ENCODE assay signal across 3 cellular contexts in the genomic region with DNA sequence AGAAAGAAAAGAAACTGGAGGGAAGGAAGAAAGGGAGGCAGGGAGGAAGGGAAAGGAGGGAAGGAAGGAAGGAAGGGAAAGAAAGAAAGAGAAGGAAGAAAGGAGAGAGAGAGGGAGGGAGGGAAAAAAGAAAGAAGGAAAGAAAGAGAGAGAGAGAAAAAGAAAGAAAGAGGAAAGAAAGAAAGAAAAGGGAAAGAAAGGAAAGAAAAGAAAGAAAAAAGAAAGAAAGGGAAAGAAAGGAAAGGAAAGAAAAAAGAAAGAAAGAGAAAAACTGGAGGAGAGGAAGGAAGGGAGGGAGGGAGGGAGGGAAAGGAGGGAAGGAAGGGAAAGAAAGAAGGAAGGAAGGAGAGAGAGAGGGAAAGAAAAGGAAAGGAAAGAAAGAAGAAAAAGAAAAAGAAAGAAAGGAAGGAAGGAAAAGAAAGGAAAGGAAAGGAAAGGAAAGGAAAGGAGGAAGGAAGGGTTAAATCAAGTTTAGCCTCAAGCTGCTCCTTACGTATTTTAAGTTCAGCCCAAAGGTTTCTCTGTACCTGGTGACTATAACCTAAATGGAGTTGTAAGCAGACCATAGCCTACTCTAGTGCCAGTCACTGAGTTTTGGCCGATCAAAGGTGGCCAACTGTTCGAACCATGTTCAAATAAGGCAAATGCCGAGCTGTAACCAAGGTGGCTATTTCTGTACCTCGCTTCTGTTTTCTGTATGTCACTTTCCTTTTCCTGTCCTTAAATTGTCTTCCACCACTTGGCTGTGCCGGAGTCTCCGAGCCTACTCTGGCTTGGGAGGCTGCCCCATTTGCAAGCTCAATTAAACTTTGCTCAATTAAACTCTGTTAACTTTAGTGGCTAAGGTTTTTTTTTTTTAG.
TF ChIP-seq lines count a peak whose summit lies in the region.

No MANE protein-coding gene starts in this region.

TF ChIP-seq in GM23338, 12 proteins besides CTCF, POLR2A, EP300 and RAD21 (continues in another document):
- TF ChIP-seq CREB1 (CRISPR knock-in tag; IDR thresholded peaks at IDR 0.05; ENCODE audit: low read depth) (no peak), ETS1 (IDR thresholded peaks at IDR 0.05) (no peak), ZNF114 (CRISPR knock-in tag; IDR thresholded peaks at IDR 0.05) (no peak), REST (IDR thresholded peaks at IDR 0.05; ENCODE audit: unreplicated experiment) (no peak), ZNF331 (CRISPR knock-in tag; IDR thresholded peaks at IDR 0.05; ENCODE audit: low read depth) (no peak), POLR2AphosphoS5 (IDR thresholded peaks at IDR 0.05; ENCODE audit: low read depth) (no peak), EZH2 (IDR thresholded peaks at IDR 0.05; ENCODE audit: low read depth, unreplicated experiment) (no peak), JUNB (IDR thresholded peaks at IDR 0.05; ENCODE audit: unreplicated experiment) (no peak), NANOG (IDR thresholded peaks at IDR 0.05; ENCODE audit: borderline replicate concordance) (no peak), STAT1 (IDR thresholded peaks at IDR 0.05; ENCODE audit: unreplicated experiment) (no peak)

TF ChIP-seq in WTC11, 78 proteins besides CTCF, POLR2A, EP300 and RAD21:
- TF ChIP-seq, protein P1, sequence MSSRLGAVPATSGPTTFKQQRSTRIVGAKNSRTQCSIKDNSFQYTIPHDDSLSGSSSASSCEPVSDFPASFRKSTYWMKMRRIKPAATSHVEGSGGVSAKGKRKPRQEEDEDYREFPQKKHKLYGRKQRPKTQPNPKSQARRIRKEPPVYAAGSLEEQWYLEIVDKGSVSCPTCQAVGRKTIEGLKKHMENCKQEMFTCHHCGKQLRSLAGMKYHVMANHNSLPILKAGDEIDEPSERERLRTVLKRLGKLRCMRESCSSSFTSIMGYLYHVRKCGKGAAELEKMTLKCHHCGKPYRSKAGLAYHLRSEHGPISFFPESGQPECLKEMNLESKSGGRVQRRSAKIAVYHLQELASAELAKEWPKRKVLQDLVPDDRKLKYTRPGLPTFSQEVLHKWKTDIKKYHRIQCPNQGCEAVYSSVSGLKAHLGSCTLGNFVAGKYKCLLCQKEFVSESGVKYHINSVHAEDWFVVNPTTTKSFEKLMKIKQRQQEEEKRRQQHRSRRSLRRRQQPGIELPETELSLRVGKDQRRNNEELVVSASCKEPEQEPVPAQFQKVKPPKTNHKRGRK (CRISPR knock-in tag; IDR thresholded peaks at IDR 0.05; ENCODE audit: borderline replicate concordance) = peak; percentile 68; the same call in 1 of the 2 replicates
- TF ChIP-seq NR1H2 (CRISPR knock-in tag; IDR thresholded peaks at IDR 0.05) = no peak
- no peak for TF ChIP-seq GABPB1 (CRISPR knock-in tag; IDR thresholded peaks at IDR 0.05)
- TF ChIP-seq SMAD4 (CRISPR knock-in tag; IDR thresholded peaks at IDR 0.05) = no peak
- TF ChIP-seq ZNF416 (CRISPR knock-in tag; IDR thresholded peaks at IDR 0.05) = no peak

TF ChIP-seq in HepG2, 621 proteins besides CTCF, POLR2A, EP300 and RAD21:
- TF ChIP-seq ZSCAN25 (CRISPR knock-in tag; IDR thresholded peaks at IDR 0.05) = no peak
- TF ChIP-seq, protein P1 (CRISPR knock-in tag; IDR thresholded peaks at IDR 0.05) = peak; percentile 61; the same call in 1 of the 2 replicates
